Comparison of ENCODE assay signal across 15 cellular contexts in the genomic region with DNA sequence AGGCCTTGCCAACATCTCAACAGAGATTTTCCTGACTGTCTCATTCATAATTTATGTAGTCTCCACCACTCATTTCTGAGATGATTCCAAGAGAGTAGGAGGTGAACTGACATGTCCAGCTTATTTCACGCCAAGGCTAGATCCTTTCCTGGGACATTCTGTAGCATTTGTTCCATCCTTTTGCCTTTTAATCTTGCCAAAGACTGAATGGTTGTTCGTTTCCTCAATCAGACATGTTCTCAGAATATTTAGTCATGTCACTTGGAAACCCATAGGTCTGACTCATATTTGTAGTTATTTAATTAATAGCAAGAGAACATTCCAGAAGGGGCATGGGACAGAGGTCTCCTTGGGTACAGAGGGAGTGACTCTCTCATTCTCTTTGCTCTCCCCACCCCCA.
DNase-seq lines count a peak whose midpoint lies in the region; ATAC-seq, FAIRE-seq and TF ChIP-seq lines count a peak whose summit lies in the region.
"Had no signal": no experiment of that assay in that cellular context is flagged by ENCODE, and none has a peak within 500 bp of the region (broad histone marks: within the 10 kb centered on the region; RNA-seq: fewer than 3 reads in every experiment).

No MANE protein-coding gene starts in this region.

- no peak for TF ChIP-seq CTCF in retinal pigment epithelial cell (conservative IDR thresholded peaks at IDR 0.05; ENCODE audit: low read depth, low read length)

- no peak for TF ChIP-seq POLR2A in GM12891 (IDR thresholded peaks at IDR 0.05; ENCODE audit: low read depth, low read length)

- ATAC-seq in Right ventricle myocardium superior (ENCODE audit: poor library complexity) (peak; percentile 57), GM19467 (IDR thresholded peaks at IDR 0.05; ENCODE audit: unreplicated experiment) (no peak)
- ATAC-seq: activated CD8-positive, alpha-beta T cell treated with anti-CD3 and anti-CD28 coated beads, Interleukin-2, amount 10 ng/mL, durations not matched to agents 7 days and 5 days had no signal

- H3K4me3 ChIP-seq in retinal pigment epithelial cell (ENCODE audit: low read length): no peak overlapping the region
- H3K4me3 ChIP-seq: BLaER1 treated with 17β-estradiol and CSF1 and Interleukin-3, amounts not matched to agents 10 nM and 100 nM; neural progenitor cell had no signal

- FAIRE-seq in GM12891 (lab: Jason Lieb, UNC): no peak
- FAIRE-seq: endometrium had no signal

- DNase-seq in EL (peak; percentile 33), astrocyte of the hippocampus (ENCODE audit: low read depth, low spot score) (peak; percentile 74), Right ventricle myocardium superior (no peak), retinal pigment epithelial cell (ENCODE audit: low read depth) (peak; percentile 33), GM12891 (ENCODE audit: insufficient read length, low spot score) (no peak), HUDEP-2 (lab: John Stamatoyannopoulos, UW; ENCODE audit: unreplicated experiment in 76 of 76) (no peak), NCI-H1417 (lab: John Stamatoyannopoulos, UW) (no peak)
- DNase-seq: activated CD8-positive, alpha-beta T cell treated with anti-CD3 and anti-CD28 coated beads, Interleukin-2, amount 10 ng/mL, durations not matched to agents 7 days and 5 days; activated naive CD8-positive, alpha-beta T cell treated with anti-CD3 and anti-CD28 coated beads for 36 hours; immature natural killer cell; stimulated activated CD4-positive, alpha-beta T cell treated with anti-CD3 and anti-CD28 coated beads, Interleukin-2, amount 100 ng/mL, for 48 hours had no signal

- intact Hi-C loops in Right ventricle myocardium superior (cut with DNase I): no loop called here

TF ChIP-seq in GM12891, 5 proteins besides CTCF, POLR2A, EP300 and RAD21:
- TF ChIP-seq SPI1 (IDR thresholded peaks at IDR 0.05; ENCODE audit: low read depth, low read length) (no peak), TAF1 (IDR thresholded peaks at IDR 0.05; ENCODE audit: low read depth, low read length) (no peak), POLR2AphosphoS5 (IDR thresholded peaks at IDR 0.05; ENCODE audit: low read depth, low read length) (no peak), POU2F2 (IDR thresholded peaks at IDR 0.05; ENCODE audit: low read depth, low read length) (no peak)

Comparison
In these comparisons a context has a peak if more than half of its experiments do, and no peak if none do; other contexts are left out.
1. DNase-seq: peak in EL (single experiment), astrocyte of the hippocampus (single experiment) and retinal pigment epithelial cell (single experiment); none in Right ventricle myocardium superior (single experiment), GM12891 (single experiment), HUDEP-2 (0 of 76) and NCI-H1417 (0 of 3).